1 cellular context compared by ENCODE assay signal in genomic region chr22:30334601-30335000, GRCh38.
TF ChIP-seq lines count a peak whose summit lies in the region.

No MANE protein-coding gene starts in this region.

TF ChIP-seq in HepG2, 621 proteins besides CTCF, POLR2A, EP300 and RAD21:
- TF ChIP-seq ZNF329 (CRISPR knock-in tag; IDR thresholded peaks at IDR 0.05; ENCODE audit: low read depth) (no peak), DZIP1 (CRISPR knock-in tag; IDR thresholded peaks at IDR 0.05) (no peak), FOXK2 (IDR thresholded peaks at IDR 0.05) (no peak), AGO1 (IDR thresholded peaks at IDR 0.05; ENCODE audit: low read depth, low read length, poor library complexity, severe bottlenecking) (no peak), ZBTB33 (CRISPR knock-in tag; IDR thresholded peaks at IDR 0.05) (peak; percentile 57)
